ENCODE assay signal across 8 cellular contexts in genomic region chr3:127483902-127484591, GRCh38.
DNase-seq lines count a peak whose midpoint lies in the region; ATAC-seq lines count a peak whose summit lies in the region.

No MANE protein-coding gene starts in this region.

- peak overlapping the region; percentile 34 for H3K27ac Mint-ChIP-seq in activated CD4-positive, alpha-beta memory T cell treated with anti-CD3 and anti-CD28 coated beads for 36 hours

- H3K4me3 Mint-ChIP-seq in activated CD4-positive, alpha-beta memory T cell treated with anti-CD3 and anti-CD28 coated beads for 36 hours: no peak overlapping the region

- no peaks in the 10 kb centered on the region for H3K36me3 Mint-ChIP-seq in activated CD4-positive, alpha-beta memory T cell treated with anti-CD3 and anti-CD28 coated beads for 36 hours

- no peaks in the 10 kb centered on the region for H3K9me3 Mint-ChIP-seq in activated CD4-positive, alpha-beta memory T cell treated with anti-CD3 and anti-CD28 coated beads for 36 hours

- intact Hi-C loops in activated CD4-positive, alpha-beta memory T cell treated with anti-CD3 and anti-CD28 coated beads for 36 hours (cut with micrococcal nuclease): loop anchor here (2.0 kb wide), 2 partner anchors 27 to 61 kb away; no protein-coding TSS in a partner anchor

- POLR2A ChIA-PET in activated CD4-positive, alpha-beta memory T cell treated with anti-CD3 and anti-CD28 coated beads for 36 hours (lab: Charles Lee): interaction anchor here (1.0 kb wide), 1 partner anchor 64 kb away, joined by 3 read pairs; no protein-coding TSS in a partner anchor

- peaks cover 26% of the 10 kb centered on the region for H3K27me3 Mint-ChIP-seq in activated CD4-positive, alpha-beta memory T cell treated with anti-CD3 and anti-CD28 coated beads for 36 hours

- ATAC-seq in GM18907 (IDR thresholded peaks at IDR 0.05; ENCODE audit: unreplicated experiment) (peak; percentile 86), HG02798 (IDR thresholded peaks at IDR 0.05; ENCODE audit: poor library complexity, unreplicated experiment) (peak; percentile 79)

- CTCF ChIA-PET in activated CD4-positive, alpha-beta memory T cell treated with anti-CD3 and anti-CD28 coated beads for 36 hours (lab: Charles Lee): interaction anchor here (0.6 to 2.8 kb wide), 6 partner anchors 11 to 70 kb away, joined by 3 to 12 read pairs (median 3); no protein-coding TSS in a partner anchor

- H3K4me1 Mint-ChIP-seq in activated CD4-positive, alpha-beta memory T cell treated with anti-CD3 and anti-CD28 coated beads for 36 hours (ENCODE audit: low read depth): peaks cover 23% of the 10 kb centered on the region

- DNase-seq in activated CD4-positive, alpha-beta memory T cell treated with anti-CD3 and anti-CD28 coated beads for 36 hours: peak; percentile 86
- peak; percentile 53 to 64 for DNase-seq in stimulated activated CD4-positive, alpha-beta T cell treated with anti-CD3 and anti-CD28 coated beads, Interleukin-4, amount 100 ng/mL, for 48 hours (ENCODE audit: low read depth in 2 of 2)
- DNase-seq in NCI-H1417 treated with DMSO at 0.1 percent for 48 hours (lab: John Stamatoyannopoulos, UW) (no peak), GM03348 (ENCODE audit: low spot score) (no peak), NCI-H345 (lab: John Stamatoyannopoulos, UW) (no peak), Ammon's horn (ENCODE audit: low spot score) (no peak)

Comparison
In these comparisons a context has a peak if more than half of its experiments do, and no peak if none do; other contexts are left out.
1. DNase-seq: peak in activated CD4-positive, alpha-beta memory T cell treated with anti-CD3 and anti-CD28 coated beads for 36 hours (single experiment) and stimulated activated CD4-positive, alpha-beta T cell treated with anti-CD3 and anti-CD28 coated beads, Interleukin-4, amount 100 ng/mL, for 48 hours (2 of 2); none in NCI-H1417 treated with DMSO at 0.1 percent for 48 hours (single experiment), GM03348 (single experiment), NCI-H345 (single experiment) and Ammon's horn (single experiment).